ENCODE assay signal across 10 cellular contexts in the genomic region with DNA sequence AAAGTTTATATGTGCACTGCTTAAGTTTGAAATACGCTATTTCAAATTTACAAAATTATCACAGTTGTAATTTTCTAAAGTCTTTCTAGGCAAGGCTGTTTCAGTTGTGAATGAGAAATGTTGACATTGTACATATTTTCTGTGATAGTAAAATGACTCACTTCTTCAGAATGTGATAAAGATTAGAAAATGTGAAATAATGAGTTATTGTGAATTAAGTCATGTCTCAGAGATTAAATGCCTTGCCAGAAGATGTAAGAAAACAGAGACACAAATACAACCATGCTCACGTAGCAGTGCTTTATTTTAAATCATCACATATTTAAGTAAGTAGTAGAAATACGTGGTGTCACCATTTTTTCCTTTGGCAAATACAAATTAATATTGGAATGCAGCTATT.
DNase-seq lines count a peak whose midpoint lies in the region; ATAC-seq lines count a peak whose summit lies in the region.
"Had no signal": no experiment of that assay in that cellular context is flagged by ENCODE, and none has a peak within 500 bp of the region (broad histone marks: within the 10 kb centered on the region; RNA-seq: fewer than 3 reads in every experiment).

No MANE protein-coding gene starts in this region.

- no peak for ATAC-seq in stimulated activated memory B cell treated with anti-CD40 and anti-IgM and Interleukin-4, amounts not matched to agents 10 μg/mL and 1 μg/mL and 100 μg/mL, for 72 hours
- no peak for ATAC-seq in HG03139 (IDR thresholded peaks at IDR 0.05; ENCODE audit: unreplicated experiment)

- H3K9ac ChIP-seq in HUES48 (ENCODE audit: low read depth, low read length) (no peak overlapping the region), iPS-15b (ENCODE audit: low read depth, low read length) (no peak overlapping the region)

- H3K4me1 ChIP-seq in HUES48 (ENCODE audit: control insufficient read depth, insufficient read depth, low read length) (peaks cover 26% of the 10 kb centered on the region), iPS-15b (ENCODE audit: control insufficient read depth, insufficient read depth, low read length) (peaks cover 3% of the 10 kb centered on the region)

- H3K9me3 Mint-ChIP-seq in stimulated activated memory B cell treated with anti-CD40 and anti-IgM and Interleukin-4, amounts not matched to agents 10 μg/mL and 1 μg/mL and 100 μg/mL, for 72 hours = no peaks in the 10 kb centered on the region

- H3K27me3 ChIP-seq in HUES48 (ENCODE audit: control insufficient read depth, insufficient read depth, low read length) (peaks cover 7% of the 10 kb centered on the region; the same call in 1 of the 2 replicates), iPS-15b (ENCODE audit: control insufficient read depth, insufficient read depth, low read length) (no peaks in the 10 kb centered on the region)

- H3K4me1 Mint-ChIP-seq in stimulated activated memory B cell treated with anti-CD40 and anti-IgM and Interleukin-4, amounts not matched to agents 10 μg/mL and 1 μg/mL and 100 μg/mL, for 72 hours = peaks cover 19% of the 10 kb centered on the region

- H3K9me3 ChIP-seq in HUES48 (ENCODE audit: control insufficient read depth, insufficient read depth, low read length) (no peaks in the 10 kb centered on the region), iPS-15b (ENCODE audit: control insufficient read depth, insufficient read depth, low read length) (no peaks in the 10 kb centered on the region)

- DNase-seq in astrocyte of the hippocampus (ENCODE audit: low read depth, low spot score) (peak; percentile 19), 8988T (no peak), medulla oblongata (ENCODE audit: extremely low spot score) (no peak), UCSD-AML1 (lab: John Stamatoyannopoulos, UW; ENCODE audit: unreplicated experiment) (no peak)
- DNase-seq: NCI-H1048, T-helper 1 cell had no signal

- H3K27me3 Mint-ChIP-seq in stimulated activated memory B cell treated with anti-CD40 and anti-IgM and Interleukin-4, amounts not matched to agents 10 μg/mL and 1 μg/mL and 100 μg/mL, for 72 hours = no peaks in the 10 kb centered on the region

- peak overlapping the region; percentile 87 for H3K27ac Mint-ChIP-seq in stimulated activated memory B cell treated with anti-CD40 and anti-IgM and Interleukin-4, amounts not matched to agents 10 μg/mL and 1 μg/mL and 100 μg/mL, for 72 hours

- peak overlapping the region; percentile 82 for H3K4me3 Mint-ChIP-seq in stimulated activated memory B cell treated with anti-CD40 and anti-IgM and Interleukin-4, amounts not matched to agents 10 μg/mL and 1 μg/mL and 100 μg/mL, for 72 hours

- H3K36me3 Mint-ChIP-seq in stimulated activated memory B cell treated with anti-CD40 and anti-IgM and Interleukin-4, amounts not matched to agents 10 μg/mL and 1 μg/mL and 100 μg/mL, for 72 hours = peaks cover 14% of the 10 kb centered on the region

- H3K4me3 ChIP-seq in HUES48 (ENCODE audit: low read depth, low read length) (peak overlapping the region; percentile 46), iPS-15b (ENCODE audit: low read depth, low read length) (peak overlapping the region; percentile 32)

- H3K27ac ChIP-seq in HUES48 (ENCODE audit: low read depth, low read length) = no peak overlapping the region

- H3K36me3 ChIP-seq in HUES48 (ENCODE audit: control insufficient read depth, insufficient read depth, low read length) (no peaks in the 10 kb centered on the region), iPS-15b (ENCODE audit: control insufficient read depth, insufficient read depth, low read length) (no peaks in the 10 kb centered on the region)
